ENCODE assay signal across 9 cellular contexts in genomic region chr20:62792940-62793756, GRCh38. TPM values are rescaled to one million over a fixed set of nuclear protein-coding genes. Genes with fewer than 3 reads are reported as not detected.
DNase-seq lines count a peak whose midpoint lies in the region; ATAC-seq, FAIRE-seq and TF ChIP-seq lines count a peak whose summit lies in the region.
"Had no signal": no experiment of that assay in that cellular context is flagged by ENCODE, and none has a peak within 500 bp of the region (broad histone marks: within the 10 kb centered on the region; RNA-seq: fewer than 3 reads in every experiment).

No MANE protein-coding gene starts in this region.

- H3K27me3 Mint-ChIP-seq in endodermal cell (ENCODE audit: insufficient read depth) (peaks cover 18% of the 10 kb centered on the region), osteocyte (ENCODE audit: unreplicated experiment) (peaks cover 8% of the 10 kb centered on the region)

- 87 to 96% methylated on average over 13 to 22 of the region's 22 CpGs for WGBS in endodermal cell (ENCODE audit: insufficient coverage in 1 of 2, insufficient read length in 1 of 2), 2 experiments

- H3K4me3 Mint-ChIP-seq in endodermal cell (no peak overlapping the region), osteocyte (ENCODE audit: unreplicated experiment) (no peak overlapping the region)

- H3K9ac ChIP-seq in DND-41 (ENCODE audit: low read depth, low read length) (peak overlapping the region; percentile 48), endodermal cell (ENCODE audit: extremely low read depth, low read length, poor library complexity, severe bottlenecking) (no peak overlapping the region), skeletal muscle tissue (ENCODE audit: low read depth in 1 of 3, low read length in 3 of 3) (peak overlapping the region in 2 of 3 donors; percentile 78 to 80), kidney (ENCODE audit: low read length in 2 of 2) (no peak overlapping the region)

- intact Hi-C loops in kidney (cut with DNase I) = no loop called here

- H3K4me1 ChIP-seq in DND-41 (ENCODE audit: insufficient read depth, low read length) (peaks cover 44% of the 10 kb centered on the region), endodermal cell (ENCODE audit: control insufficient read depth, insufficient read depth, low read length) (peaks cover 4% of the 10 kb centered on the region), skeletal muscle tissue (ENCODE audit: control insufficient read depth in 3 of 3, insufficient read depth in 3 of 3, low read length in 3 of 3) (peaks cover 32 to 35% (median 33%) of the 10 kb centered on the region in 3 donors), kidney (ENCODE audit: control insufficient read depth in 1 of 2, insufficient read depth in 1 of 2, low read depth in 1 of 2, low read length in 2 of 2) (peaks cover 8 to 16% of the 10 kb centered on the region in 2 donors)

- no peak for DNase-seq in DND-41
- peak; percentile 95 for DNase-seq in NCI-H345 treated with DMSO at 0.1 percent for 48 hours (lab: John Stamatoyannopoulos, UW; ENCODE audit: unreplicated experiment)
- DNase-seq in endodermal cell = peak; percentile 65
- no peak for DNase-seq in osteocyte (ENCODE audit: extremely low spot score, unreplicated experiment)
- DNase-seq in kidney = no peak
- no peak for DNase-seq in NOMO-1 treated with dmso at 0.1 percent for 144 hours (lab: John Stamatoyannopoulos, UW; ENCODE audit: unreplicated experiment)

- FAIRE-seq in kidney (lab: Jason Lieb, UNC) = no peak
- FAIRE-seq: bronchial epithelial cell had no signal

- H4K20me1 ChIP-seq in DND-41 (ENCODE audit: insufficient read depth, low read length) = peaks cover 13% of the 10 kb centered on the region

- H3K79me2 ChIP-seq in DND-41 (ENCODE audit: insufficient read depth, low read length) = peaks cover 19% of the 10 kb centered on the region

- H3K27ac Mint-ChIP-seq in endodermal cell = no peak overlapping the region
- no peak overlapping the region for H3K27ac Mint-ChIP-seq in osteocyte (ENCODE audit: unreplicated experiment)

- H3K9me3 Mint-ChIP-seq in endodermal cell (no peaks in the 10 kb centered on the region), osteocyte (ENCODE audit: unreplicated experiment) (no peaks in the 10 kb centered on the region)

- H3K4me2 ChIP-seq in DND-41 (ENCODE audit: insufficient read depth, low read length) = peak overlapping the region; percentile 78

- no peak for ATAC-seq in DND-41 (ENCODE audit: insufficient read depth, low read depth)

- H3K36me3 ChIP-seq in DND-41 (ENCODE audit: insufficient read depth, low read length) (peaks cover 13% of the 10 kb centered on the region), endodermal cell (ENCODE audit: control insufficient read depth, insufficient read depth, low read length) (no peaks in the 10 kb centered on the region), skeletal muscle tissue (ENCODE audit: control insufficient read depth in 3 of 3, insufficient read depth in 3 of 3, low read length in 3 of 3) (peaks cover 0 to 9% (median 8%) of the 10 kb centered on the region in 3 donors), kidney (ENCODE audit: control insufficient read depth in 1 of 2, insufficient read depth in 2 of 2, low read length in 2 of 2) (no peaks in the 10 kb centered on the region)

- no peaks in the 10 kb centered on the region for H3K4me1 Mint-ChIP-seq in endodermal cell
- peaks cover 30% of the 10 kb centered on the region for H3K4me1 Mint-ChIP-seq in osteocyte (ENCODE audit: unreplicated experiment)

- H3K36me3 Mint-ChIP-seq in endodermal cell (ENCODE audit: low read depth) = peaks cover 2% of the 10 kb centered on the region
- H3K36me3 Mint-ChIP-seq in osteocyte (ENCODE audit: unreplicated experiment) = peaks cover under 1% of the 10 kb centered on the region

- peak overlapping the region in 1 of 2 experiments; percentile 57; a peak in 1 of 4 replicates for H3K4me3 ChIP-seq in DND-41 (ENCODE audit: low read depth in 1 of 2, low read length in 2 of 2)
- H3K4me3 ChIP-seq in endodermal cell (ENCODE audit: low read length) = no peak overlapping the region
- peak overlapping the region in 1 of 3 donors; percentile 75 for H3K4me3 ChIP-seq in skeletal muscle tissue (ENCODE audit: low read length in 3 of 3)
- H3K4me3 ChIP-seq in kidney (ENCODE audit: low read length in 2 of 2) = no peak overlapping the region

- H3K27ac ChIP-seq in DND-41 (ENCODE audit: low read length) (peak overlapping the region; percentile 67), endodermal cell (ENCODE audit: low read depth, low read length) (no peak overlapping the region), skeletal muscle tissue (ENCODE audit: low read depth, low read length) (peak overlapping the region; percentile 84), kidney (ENCODE audit: low read depth in 2 of 2, low read length in 2 of 2) (peak overlapping the region in 1 of 2 donors; percentile 84)

- no peak overlapping the region for H2AFZ ChIP-seq in DND-41 (ENCODE audit: low read depth, low read length)

- TF ChIP-seq CTCF in DND-41 (IDR thresholded peaks at IDR 0.05; ENCODE audit: borderline replicate concordance, extremely low read depth, low read length, poor library complexity, severe bottlenecking) (peak; percentile 17), endodermal cell (conservative IDR thresholded peaks at IDR 0.05) (no peak), osteocyte (IDR thresholded peaks at IDR 0.05) (no peak), kidney (IDR thresholded peaks at IDR 0.05; ENCODE audit: borderline replicate concordance, extremely low read depth, insufficient read depth) (no peak)

- no peaks in the 10 kb centered on the region for H3K27me3 ChIP-seq in DND-41 (ENCODE audit: insufficient read depth, low read length, poor library complexity)
- H3K27me3 ChIP-seq in endodermal cell (ENCODE audit: control insufficient read depth, insufficient read depth, low read length, poor library complexity, severe bottlenecking) = peaks cover 16% of the 10 kb centered on the region
- H3K27me3 ChIP-seq in skeletal muscle tissue (ENCODE audit: control insufficient read depth in 3 of 3, insufficient read depth in 3 of 3, low read length in 3 of 3) = peaks cover 9 to 22% (median 10%) of the 10 kb centered on the region in 3 donors

- H3K9me3 ChIP-seq in DND-41 (ENCODE audit: insufficient read depth, low read length, severe bottlenecking) (no peaks in the 10 kb centered on the region), endodermal cell (ENCODE audit: control insufficient read depth, low read length) (no peaks in the 10 kb centered on the region), skeletal muscle tissue (ENCODE audit: control insufficient read depth in 3 of 3, low read length in 3 of 3) (no peaks in the 10 kb centered on the region), kidney (ENCODE audit: control insufficient read depth in 1 of 2, low read length in 2 of 2) (no peaks in the 10 kb centered on the region)

RNA-seq across cellular contexts. Expression of gene MRGBP, which starts 3.1 kb away (rescaled TPM):
- 10 to 100 TPM; 14.3 to 18.7 TPM for total RNA-seq in endodermal cell
- polyA plus RNA-seq in endodermal cell (2013, experiment 1 of 2) = 18.3 TPM
- polyA plus RNA-seq in endodermal cell (2013, experiment 2 of 2) = 18.5 TPM
- total RNA-seq in skeletal muscle tissue = 5.7 TPM
- total RNA-seq in osteocyte = 11.2 and 11.4 TPM in 2 replicates
- 7.6 TPM for total RNA-seq in kidney
- 9.0 TPM for polyA plus RNA-seq in kidney (ENCODE audit: insufficient read depth, low read depth, low replicate concordance)

RNA-seq across cellular contexts. Expression of gene OGFR, which starts 11.5 kb away (rescaled TPM):
- total RNA-seq in endodermal cell (10 to 100 TPM; 28.1 to 28.5 TPM), skeletal muscle tissue (13.6 TPM), osteocyte (47.2 and 48.9 TPM in 2 replicates), kidney (46.8 TPM)
- 23.9 TPM for polyA plus RNA-seq in endodermal cell (2013, experiment 1 of 2)
- 19.5 TPM for polyA plus RNA-seq in endodermal cell (2013, experiment 2 of 2)
- 33.7 TPM for polyA plus RNA-seq in kidney (ENCODE audit: insufficient read depth, low read depth, low replicate concordance)

RNA-seq across cellular contexts. Expression of gene COL9A3, which starts 23.7 kb away (rescaled TPM):
- total RNA-seq in endodermal cell = 100 to 1,000 TPM in 1 of 2 donors, 10 to 100 TPM in 1; 48.9 to 133 TPM
- polyA plus RNA-seq in endodermal cell (2013, experiment 1 of 2) = 71.6 TPM
- polyA plus RNA-seq in endodermal cell (2013, experiment 2 of 2) = 66.6 TPM
- 8.9 TPM for total RNA-seq in skeletal muscle tissue
- 1.7 and 1.8 TPM in 2 replicates for total RNA-seq in osteocyte
- 4.3 TPM for total RNA-seq in kidney
- 2.3 TPM for polyA plus RNA-seq in kidney (ENCODE audit: insufficient read depth, low read depth, low replicate concordance)
- total RNA-seq: bronchial epithelial cell, mononuclear cell had no signal

Comparison
In these comparisons a context has a peak if more than half of its experiments do, and no peak if none do; other contexts are left out.
1. DNase-seq: peak in NCI-H345 treated with DMSO at 0.1 percent for 48 hours (single experiment) and endodermal cell (single experiment); none in DND-41 (single experiment), osteocyte (single experiment), kidney (single experiment) and NOMO-1 treated with dmso at 0.1 percent for 144 hours (single experiment).
2. H3K9ac ChIP-seq: peak in DND-41 (single experiment) and skeletal muscle tissue (2 of 3); none in endodermal cell (single experiment) and kidney (0 of 2).